In the genomic region with DNA sequence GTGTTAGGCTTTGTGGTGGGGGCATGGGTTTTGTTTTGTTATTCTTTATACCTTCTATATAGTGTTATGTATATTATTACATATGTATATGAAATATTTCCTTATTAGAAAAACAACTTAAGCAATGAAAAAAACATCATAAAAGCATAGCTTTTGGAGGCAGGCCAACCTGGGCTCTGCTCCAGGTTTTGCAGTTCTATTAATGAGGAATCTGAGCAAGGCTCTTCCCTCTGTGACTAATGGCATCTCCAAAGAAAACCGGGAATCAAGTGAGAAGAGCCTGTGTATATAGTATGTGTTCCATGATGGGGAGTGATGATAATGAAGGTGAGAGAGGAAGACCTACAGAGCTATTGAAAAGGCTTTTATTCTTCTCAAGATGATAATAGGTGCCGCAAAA, we compare ENCODE assay signal across 12 cellular contexts.
A peak's percentile ranks its signal among the peaks of the same experiment; 100 is the strongest.
DNase-seq lines count a peak whose midpoint lies in the region; ATAC-seq and TF ChIP-seq lines count a peak whose summit lies in the region.
"Had no signal": no experiment of that assay in that cellular context is flagged by ENCODE, and none has a peak within 500 bp of the region (broad histone marks: within the 10 kb centered on the region; RNA-seq: fewer than 3 reads in every experiment).

No MANE protein-coding gene starts in this region.

- no peaks in the 10 kb centered on the region for H3K4me1 ChIP-seq in HEK293 (ENCODE audit: control insufficient read depth, insufficient read depth, low read length)
- H3K4me1 ChIP-seq in testis: no peaks in the 10 kb centered on the region
- no peaks in the 10 kb centered on the region for H3K4me1 ChIP-seq in neural progenitor cell
- H3K4me1 ChIP-seq in BE2C: no peaks in the 10 kb centered on the region
- H3K4me1 ChIP-seq: breast epithelium, heart right ventricle had no signal

- no peaks in the 10 kb centered on the region for H3F3A ChIP-seq in neural progenitor cell (ENCODE audit: low read depth)

- no peak overlapping the region for H3K9ac ChIP-seq in neural progenitor cell

- no peak for TF ChIP-seq CTCF in HEK293 (tag by site-specific recombination; IDR thresholded peaks at IDR 0.05)
- no peak for TF ChIP-seq CTCF in fibroblast of the aortic adventitia (IDR thresholded peaks at IDR 0.05; ENCODE audit: insufficient read depth, low read length)
- no peak for TF ChIP-seq CTCF in testis (IDR thresholded peaks at IDR 0.05)
- no peak for TF ChIP-seq CTCF in neural progenitor cell (IDR thresholded peaks at IDR 0.05)
- no peak for TF ChIP-seq CTCF in BE2C (IDR thresholded peaks at IDR 0.05; ENCODE audit: low read depth, low read length)

- CTCF ChIA-PET in HEK293 (lab: Yijun Ruan, JAX): interaction anchor here (3.2 kb wide), 1 partner anchor 10 kb away, joined by 13 read pairs; no protein-coding TSS in a partner anchor

- no peaks in the 10 kb centered on the region for H4K20me1 ChIP-seq in neural progenitor cell (ENCODE audit: low read depth)

- H3K27ac ChIP-seq in HEK293 (ENCODE audit: extremely low read depth, low read depth, low read length) (no peak overlapping the region), testis (no peak overlapping the region), neural progenitor cell (no peak overlapping the region)
- H3K27ac ChIP-seq: breast epithelium, heart right ventricle had no signal

- no peak for TF ChIP-seq POLR2A in testis (IDR thresholded peaks at IDR 0.05)

- intact Hi-C loops in testis (cut with DNase I; ENCODE audit: low total_unique reads): no loop called here

- H3K9me3 Mint-ChIP-seq in neural progenitor cell: no peaks in the 10 kb centered on the region

- peak; percentile 78 for DNase-seq in RPMI7951 (ENCODE audit: low read depth)
- DNase-seq in fibroblast of the aortic adventitia (ENCODE audit: low read depth): peak; percentile 78
- peak; percentile 76 for DNase-seq in testis
- DNase-seq in neural progenitor cell (ENCODE audit: low spot score): no peak
- no peak for DNase-seq in BE2C
- DNase-seq: MM.1S; stimulated activated CD4-positive, alpha-beta T cell treated with anti-CD3 and anti-CD28 coated beads, Interleukin-15, amount 100 ng/mL, for 24 hours; stimulated activated naive CD4-positive, alpha-beta T cell treated with Interleukin-2 at 50 U/mL for 16 hours had no signal

- H3K9me3 ChIP-seq in HEK293 (ENCODE audit: control insufficient read depth, insufficient read depth, low read depth, low read length): no peaks in the 10 kb centered on the region
- no peaks in the 10 kb centered on the region for H3K9me3 ChIP-seq in testis
- no peaks in the 10 kb centered on the region for H3K9me3 ChIP-seq in neural progenitor cell (ENCODE audit: low read depth)
- no peaks in the 10 kb centered on the region for H3K9me3 ChIP-seq in BE2C
- H3K9me3 ChIP-seq: breast epithelium had no signal

- no peak for ATAC-seq in GM21619 (IDR thresholded peaks at IDR 0.05; ENCODE audit: unreplicated experiment)

- no peak overlapping the region for H2AFZ ChIP-seq in neural progenitor cell (replicated peaks)

- H3K4me3 Mint-ChIP-seq in neural progenitor cell: no peak overlapping the region

- H3K27me3 ChIP-seq in testis (no peaks in the 10 kb centered on the region), neural progenitor cell (no peaks in the 10 kb centered on the region), BE2C (no peaks in the 10 kb centered on the region)
- H3K27me3 ChIP-seq: breast epithelium, heart right ventricle had no signal

- no peaks in the 10 kb centered on the region for H3K36me3 Mint-ChIP-seq in neural progenitor cell

- H3K27me3 Mint-ChIP-seq in neural progenitor cell (ENCODE audit: insufficient read depth, low read depth): peaks cover 3% of the 10 kb centered on the region

- no peaks in the 10 kb centered on the region for H3K4me1 Mint-ChIP-seq in neural progenitor cell

- H3K36me3 ChIP-seq in HEK293 (ENCODE audit: control insufficient read depth in 2 of 2, insufficient read depth in 1 of 2, low read length in 2 of 2) (no peaks in the 10 kb centered on the region), testis (ENCODE audit: low read depth, missing control alignments) (no peaks in the 10 kb centered on the region), neural progenitor cell (no peaks in the 10 kb centered on the region), BE2C (no peaks in the 10 kb centered on the region)
- H3K36me3 ChIP-seq: breast epithelium, heart right ventricle had no signal

- H3K4me3 ChIP-seq in HEK293 (ENCODE audit: low read depth, low read length): no peak overlapping the region
- H3K4me3 ChIP-seq in fibroblast of the aortic adventitia (ENCODE audit: low read depth, low read length): no peak overlapping the region
- no peak overlapping the region for H3K4me3 ChIP-seq in testis
- H3K4me3 ChIP-seq in neural progenitor cell: no peak overlapping the region
- H3K4me3 ChIP-seq in BE2C (ENCODE audit: low read depth, low read length): no peak overlapping the region
- H3K4me3 ChIP-seq: breast epithelium, heart right ventricle had no signal

- no peak overlapping the region for H3K27ac Mint-ChIP-seq in neural progenitor cell

- POLR2A ChIA-PET in HEK293 (lab: Yijun Ruan, JAX): interaction anchor here (1.2 kb wide), 1 partner anchor 13 kb away, joined by 3 read pairs; no protein-coding TSS in a partner anchor

- 63 to 69% methylated on average over 2 of the region's 2 CpGs for WGBS in testis, 2 donors

- no peak overlapping the region for H3K4me2 ChIP-seq in neural progenitor cell

- no peaks in the 10 kb centered on the region for H3K79me2 ChIP-seq in neural progenitor cell (ENCODE audit: low read depth)

TF ChIP-seq in HEK293, 187 proteins besides CTCF, POLR2A, EP300 and RAD21:
- TF ChIP-seq ZNF341 (tag by site-specific recombination; IDR thresholded peaks at IDR 0.05; ENCODE audit: low read depth) (peak; percentile 58), SETDB1 (IDR thresholded peaks at IDR 0.05; ENCODE audit: insufficient read length, low read length) (no peak)
- TF ChIP-seq, protein P1, sequence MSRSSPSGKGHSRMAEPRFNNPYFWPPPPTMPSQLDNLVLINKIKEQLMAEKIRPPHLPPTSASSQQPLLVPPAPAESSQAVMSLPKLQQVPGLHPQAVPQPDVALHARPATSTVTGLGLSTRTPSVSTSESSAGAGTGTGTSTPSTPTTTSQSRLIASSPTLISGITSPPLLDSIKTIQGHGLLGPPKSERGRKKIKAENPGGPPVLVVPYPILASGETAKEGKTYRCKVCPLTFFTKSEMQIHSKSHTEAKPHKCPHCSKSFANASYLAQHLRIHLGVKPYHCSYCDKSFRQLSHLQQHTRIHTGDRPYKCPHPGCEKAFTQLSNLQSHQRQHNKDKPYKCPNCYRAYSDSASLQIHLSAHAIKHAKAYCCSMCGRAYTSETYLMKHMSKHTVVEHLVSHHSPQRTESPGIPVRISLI (tag by site-specific recombination; IDR thresholded peaks at IDR 0.05): no peak
- TF ChIP-seq, protein P2, sequence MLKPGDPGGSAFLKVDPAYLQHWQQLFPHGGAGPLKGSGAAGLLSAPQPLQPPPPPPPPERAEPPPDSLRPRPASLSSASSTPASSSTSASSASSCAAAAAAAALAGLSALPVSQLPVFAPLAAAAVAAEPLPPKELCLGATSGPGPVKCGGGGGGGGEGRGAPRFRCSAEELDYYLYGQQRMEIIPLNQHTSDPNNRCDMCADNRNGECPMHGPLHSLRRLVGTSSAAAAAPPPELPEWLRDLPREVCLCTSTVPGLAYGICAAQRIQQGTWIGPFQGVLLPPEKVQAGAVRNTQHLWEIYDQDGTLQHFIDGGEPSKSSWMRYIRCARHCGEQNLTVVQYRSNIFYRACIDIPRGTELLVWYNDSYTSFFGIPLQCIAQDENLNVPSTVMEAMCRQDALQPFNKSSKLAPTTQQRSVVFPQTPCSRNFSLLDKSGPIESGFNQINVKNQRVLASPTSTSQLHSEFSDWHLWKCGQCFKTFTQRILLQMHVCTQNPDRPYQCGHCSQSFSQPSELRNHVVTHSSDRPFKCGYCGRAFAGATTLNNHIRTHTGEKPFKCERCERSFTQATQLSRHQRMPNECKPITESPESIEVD (tag by site-specific recombination; IDR thresholded peaks at IDR 0.05): 0 out of 2 replicates have a peak, but pooled peaks have one; percentile 13

Comparison
In these comparisons a context has a peak if more than half of its experiments do, and no peak if none do; other contexts are left out.
1. DNase-seq: peak in RPMI7951 (single experiment), fibroblast of the aortic adventitia (single experiment) and testis (single experiment); none in neural progenitor cell (single experiment) and BE2C (single experiment).